20 cellular contexts compared by ENCODE assay signal in the genomic region with DNA sequence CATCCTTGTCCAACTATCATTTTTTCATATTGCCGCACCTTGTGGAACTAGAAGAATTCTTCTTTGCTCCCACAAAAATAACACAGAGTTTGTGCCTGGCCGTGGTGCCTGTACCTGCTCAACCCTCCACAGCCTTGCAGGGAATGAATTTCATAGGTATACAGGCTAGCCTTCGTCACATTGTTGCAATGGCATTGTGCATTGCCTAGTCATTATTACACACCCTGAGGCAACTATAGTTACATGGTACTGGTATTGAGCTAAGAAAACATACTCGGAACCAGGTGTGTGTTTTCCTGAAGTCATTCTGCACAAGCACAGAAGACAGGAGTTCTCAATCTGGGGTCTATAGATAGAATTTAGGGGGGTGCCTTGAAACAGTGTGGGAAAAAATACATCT.
A peak's percentile ranks its signal among the peaks of the same experiment; 100 is the strongest.
DNase-seq lines count a peak whose midpoint lies in the region; ATAC-seq, FAIRE-seq and TF ChIP-seq lines count a peak whose summit lies in the region.
"Had no signal": no experiment of that assay in that cellular context is flagged by ENCODE, and none has a peak within 500 bp of the region (broad histone marks: within the 10 kb centered on the region; RNA-seq: fewer than 3 reads in every experiment).

No MANE protein-coding gene starts in this region.

- no peak for TF ChIP-seq CTCF in body of pancreas (IDR thresholded peaks at IDR 0.05)
- TF ChIP-seq CTCF in bronchial epithelial cell (IDR thresholded peaks at IDR 0.05; ENCODE audit: insufficient read depth, low read length, severe bottlenecking) = no peak
- TF ChIP-seq CTCF in nephron (IDR thresholded peaks at IDR 0.05; ENCODE audit: unreplicated experiment in 3 of 3) = no peak
- no peak for TF ChIP-seq CTCF in tibial artery (IDR thresholded peaks at IDR 0.05)
- TF ChIP-seq CTCF in GM20000 (IDR thresholded peaks at IDR 0.05; ENCODE audit: extremely low read depth, missing control alignments) = no peak

- WGBS in body of pancreas, 2 donors = 60 to 64% methylated on average over 4 of the region's 4 CpGs

- ATAC-seq in body of pancreas (no peak), GM19395 (IDR thresholded peaks at IDR 0.05; ENCODE audit: unreplicated experiment) (no peak), GM21737 (IDR thresholded peaks at IDR 0.05; ENCODE audit: unreplicated experiment) (no peak)
- ATAC-seq: HCT116 had no signal

- H3K4me3 Mint-ChIP-seq in nephron = no peak overlapping the region
- H3K4me3 Mint-ChIP-seq: CD4-positive, alpha-beta memory T cell; GM23338; H9 had no signal

- H3K27me3 ChIP-seq in body of pancreas = no peaks in the 10 kb centered on the region
- H3K27me3 ChIP-seq in bronchial epithelial cell (ENCODE audit: control insufficient read depth, insufficient read depth, low read length) = no peaks in the 10 kb centered on the region
- no peaks in the 10 kb centered on the region for H3K27me3 ChIP-seq in tibial artery

- H3K4me1 Mint-ChIP-seq in nephron = peaks cover 59% of the 10 kb centered on the region
- H3K4me1 Mint-ChIP-seq: CD4-positive, alpha-beta memory T cell had no signal

- H3K27me3 Mint-ChIP-seq in nephron (ENCODE audit: low read depth) = no peaks in the 10 kb centered on the region

- intact Hi-C loops in body of pancreas (cut with DNase I) = no loop called here
- intact Hi-C loops in tibial artery (cut with DNase I; ENCODE audit: low total_unique reads) = no loop called here

- no peak for FAIRE-seq in bronchial epithelial cell (lab: Jason Lieb, UNC)
- FAIRE-seq: GM12891, GM18507 had no signal

- no peak overlapping the region for H3K4me3 ChIP-seq in body of pancreas
- H3K4me3 ChIP-seq in bronchial epithelial cell (ENCODE audit: low read depth, low read length) = no peak overlapping the region
- no peak overlapping the region for H3K4me3 ChIP-seq in tibial artery
- H3K4me3 ChIP-seq: GM23338 had no signal

- H3K27ac Mint-ChIP-seq in nephron = peak overlapping the region in 2 of 3 experiments; percentile 88 to 94
- H3K27ac Mint-ChIP-seq: CD4-positive, alpha-beta memory T cell; GM23338; H9 had no signal

- DNase-seq in body of pancreas = no peak
- peak; percentile 46 for DNase-seq in bronchial epithelial cell (ENCODE audit: low read depth)
- DNase-seq in tibial artery = no peak
- no peak for DNase-seq in GM20000 (ENCODE audit: low spot score)
- DNase-seq in activated CD4-positive, CD25-positive, alpha-beta regulatory T cell treated with anti-CD3 and anti-CD28 coated beads, Interleukin-2, amount 50 U/mL, for 72 hours = no peak
- DNase-seq: C1 segment of cervical spinal cord; Calu3; CD4-positive, alpha-beta memory T cell; COR-L47; DMS53; DMS79 treated with DMSO at 0.1 percent for 48 hours; GF-D8; H9 had no signal

- H3K36me3 Mint-ChIP-seq in nephron (ENCODE audit: low read depth) = no peaks in the 10 kb centered on the region
- H3K36me3 Mint-ChIP-seq: CD4-positive, alpha-beta memory T cell had no signal

- H3K4me1 ChIP-seq in body of pancreas (peaks cover 16% of the 10 kb centered on the region), tibial artery (peaks cover 0 to 72% (median 46%) of the 10 kb centered on the region in 4 donors)

- TF ChIP-seq POLR2A in body of pancreas (IDR thresholded peaks at IDR 0.05) = no peak

- H3K9me3 Mint-ChIP-seq in nephron = no peaks in the 10 kb centered on the region
- H3K9me3 Mint-ChIP-seq: GM23338, H9 had no signal

- H3K9me3 ChIP-seq in body of pancreas (no peaks in the 10 kb centered on the region), tibial artery (no peaks in the 10 kb centered on the region)

- no peaks in the 10 kb centered on the region for H3K36me3 ChIP-seq in body of pancreas (replicated peaks in 1 of 2; ENCODE audit: insufficient read depth in 1 of 2, low read depth in 2 of 2)
- H3K36me3 ChIP-seq in bronchial epithelial cell (ENCODE audit: control insufficient read depth, insufficient read depth, low read length) = no peaks in the 10 kb centered on the region
- no peaks in the 10 kb centered on the region for H3K36me3 ChIP-seq in tibial artery

- H3K27ac ChIP-seq in body of pancreas = peak overlapping the region in 3 of 4 donors; percentile 46 to 73 (median 63)
- peak overlapping the region; percentile 75 for H3K27ac ChIP-seq in tibial artery
